In genomic region chr14:57746563-57746962, GRCh38 we compare ENCODE assay signal across 1 cellular context.
TF ChIP-seq lines count a peak whose summit lies in the region.

No MANE protein-coding gene starts in this region.

TF ChIP-seq in HCT116, 20 proteins besides CTCF, POLR2A, EP300 and RAD21 (continued from another document):
- TF ChIP-seq ATF3 (IDR thresholded peaks at IDR 0.05) = no peak
- TF ChIP-seq EGR1 (IDR thresholded peaks at IDR 0.05; ENCODE audit: low read depth) = no peak
- TF ChIP-seq TCF7L2 (IDR thresholded peaks at IDR 0.05; ENCODE audit: borderline replicate concordance, extremely low read depth, insufficient read depth, insufficient read length) = no peak
- no peak for TF ChIP-seq ZNF274 (IDR thresholded peaks at IDR 0.05; ENCODE audit: low read depth, low read length)
